16 cellular contexts compared by ENCODE assay signal in genomic region chr20:59778615-59779200, GRCh38.
"Had no signal": no experiment of that assay in that cellular context is flagged by ENCODE, and none has a peak within 500 bp of the region (broad histone marks: within the 10 kb centered on the region; RNA-seq: fewer than 3 reads in every experiment).

No MANE protein-coding gene starts in this region.

- H3K4me1 Mint-ChIP-seq: activated CD4-positive, alpha-beta T cell treated with anti-CD3 and anti-CD28 coated beads for 36 hours; activated naive CD8-positive, alpha-beta T cell treated with anti-CD3 and anti-CD28 coated beads for 36 hours had no signal

- H3K9me3 Mint-ChIP-seq: activated CD4-positive, alpha-beta memory T cell treated with anti-CD3 and anti-CD28 coated beads for 36 hours; activated naive CD8-positive, alpha-beta T cell treated with anti-CD3 and anti-CD28 coated beads for 36 hours; activated T-cell treated with anti-CD3 and anti-CD28 coated beads, Interleukin-2, amount 50 U/mL, for 72 hours had no signal

- DNase-seq: activated CD4-positive, alpha-beta memory T cell treated with anti-CD3 and anti-CD28 coated beads for 36 hours; activated CD4-positive, alpha-beta T cell treated with anti-CD3 and anti-CD28 coated beads for 36 hours; activated naive CD8-positive, alpha-beta T cell treated with anti-CD3 and anti-CD28 coated beads for 36 hours; activated T-cell treated with anti-CD3 and anti-CD28 coated beads, Interleukin-2, amount 50 U/mL, for 72 hours; amygdala; body of pancreas; central memory CD4-positive, alpha-beta T cell; effector memory CD4-positive, alpha-beta T cell; foreskin keratinocyte; stimulated activated CD4-positive, alpha-beta T cell treated with anti-CD3 and anti-CD28 coated beads, Interleukin-4, amount 100 ng/mL, for 4 hours; stimulated activated CD8-positive, alpha-beta memory T cell treated with anti-CD3 and anti-CD28 coated beads, Interleukin-4, amount 100 ng/mL, for 48 hours; stimulated activated naive CD4-positive, alpha-beta T cell treated with Interleukin-2 at 50 U/mL for 16 hours; T-helper 17 cell; transverse colon had no signal

- H3K27ac ChIP-seq: body of pancreas, foreskin keratinocyte, neutrophil, skin epidermis, transverse colon had no signal

- H3K9me3 ChIP-seq: body of pancreas, neutrophil, transverse colon had no signal

- H3K4me3 Mint-ChIP-seq: activated CD4-positive, alpha-beta memory T cell treated with anti-CD3 and anti-CD28 coated beads for 36 hours; activated CD4-positive, alpha-beta T cell treated with anti-CD3 and anti-CD28 coated beads for 36 hours; activated naive CD8-positive, alpha-beta T cell treated with anti-CD3 and anti-CD28 coated beads for 36 hours; activated T-cell treated with anti-CD3 and anti-CD28 coated beads, Interleukin-2, amount 50 U/mL, for 72 hours; T-helper 17 cell had no signal

- H3K27ac Mint-ChIP-seq: activated CD4-positive, alpha-beta memory T cell treated with anti-CD3 and anti-CD28 coated beads for 36 hours; activated CD4-positive, alpha-beta T cell treated with anti-CD3 and anti-CD28 coated beads for 36 hours; activated naive CD8-positive, alpha-beta T cell treated with anti-CD3 and anti-CD28 coated beads for 36 hours; activated T-cell treated with anti-CD3 and anti-CD28 coated beads, Interleukin-2, amount 50 U/mL, for 72 hours; T-helper 17 cell had no signal

- H3K36me3 ChIP-seq: neutrophil, transverse colon had no signal

- H3K4me3 ChIP-seq: body of pancreas, skin epidermis, transverse colon had no signal

- ATAC-seq: activated CD4-positive, alpha-beta T cell treated with anti-CD3 and anti-CD28 coated beads for 36 hours; activated T-cell treated with anti-CD3 and anti-CD28 coated beads, Interleukin-2, amount 50 U/mL, for 72 hours; body of pancreas; foreskin keratinocyte; T-helper 17 cell had no signal

- H3K27me3 ChIP-seq: body of pancreas, neutrophil, transverse colon had no signal

- H3K27me3 Mint-ChIP-seq: activated CD4-positive, alpha-beta T cell treated with anti-CD3 and anti-CD28 coated beads for 36 hours; activated naive CD8-positive, alpha-beta T cell treated with anti-CD3 and anti-CD28 coated beads for 36 hours had no signal

- H3K4me1 ChIP-seq: body of pancreas, foreskin keratinocyte, transverse colon had no signal

- H3K36me3 Mint-ChIP-seq: activated CD4-positive, alpha-beta memory T cell treated with anti-CD3 and anti-CD28 coated beads for 36 hours; activated naive CD8-positive, alpha-beta T cell treated with anti-CD3 and anti-CD28 coated beads for 36 hours had no signal
